Comparison of ENCODE assay signal across 17 cellular contexts in genomic region chr3:184328516-184328915, GRCh38. TPM values are rescaled to one million over a fixed set of nuclear protein-coding genes. Genes with fewer than 3 reads are reported as not detected.
DNase-seq lines count a peak whose midpoint lies in the region; ATAC-seq, FAIRE-seq and TF ChIP-seq lines count a peak whose summit lies in the region.
"Had no signal": no experiment of that assay in that cellular context is flagged by ENCODE, and none has a peak within 500 bp of the region (broad histone marks: within the 10 kb centered on the region; RNA-seq: fewer than 3 reads in every experiment).

No MANE protein-coding gene starts in this region.

- no peaks in the 10 kb centered on the region for H3K27me3 Mint-ChIP-seq in activated T-cell treated with anti-CD3 and anti-CD28 coated beads, Interleukin-2, amount 50 U/mL, for 24 hours
- H3K27me3 Mint-ChIP-seq in HFFc6 (ENCODE audit: insufficient read depth) = peaks cover 15% of the 10 kb centered on the region
- H3K27me3 Mint-ChIP-seq in activated naive CD8-positive, alpha-beta T cell treated with anti-CD3 and anti-CD28 coated beads, Interleukin-2, amount 50 U/mL, for 24 hours = no peaks in the 10 kb centered on the region
- H3K27me3 Mint-ChIP-seq in endodermal cell (ENCODE audit: insufficient read depth) = no peaks in the 10 kb centered on the region

- 63 to 64% methylated on average over 3 of the region's 3 CpGs for WGBS in endodermal cell (ENCODE audit: insufficient coverage in 1 of 2, insufficient read length in 1 of 2), 2 experiments

- H3K4me3 Mint-ChIP-seq in activated T-cell treated with anti-CD3 and anti-CD28 coated beads, Interleukin-2, amount 50 U/mL, for 24 hours = no peak overlapping the region
- H3K4me3 Mint-ChIP-seq in HFFc6 (no peak overlapping the region), endodermal cell (no peak overlapping the region)
- no peak overlapping the region for H3K4me3 Mint-ChIP-seq in activated naive CD8-positive, alpha-beta T cell treated with anti-CD3 and anti-CD28 coated beads, Interleukin-2, amount 50 U/mL, for 24 hours
- H3K4me3 Mint-ChIP-seq in stimulated activated effector memory CD8-positive, alpha-beta T cell treated with anti-CD3 and anti-CD28 coated beads, Interleukin-12 subunit alpha, Interleukin-12 subunit beta, amount 100 ng/mL, for 72 hours = no peak overlapping the region
- H3K4me3 Mint-ChIP-seq: GM23338 had no signal

- H3K4me1 ChIP-seq in endodermal cell (ENCODE audit: control insufficient read depth, insufficient read depth, low read length) = no peaks in the 10 kb centered on the region

- FAIRE-seq in H54 (lab: Jason Lieb, UNC) = no peak
- FAIRE-seq: A204.1 had no signal

- H3K4me1 Mint-ChIP-seq in activated T-cell treated with anti-CD3 and anti-CD28 coated beads, Interleukin-2, amount 50 U/mL, for 24 hours (ENCODE audit: low read depth) = peaks cover 70% of the 10 kb centered on the region
- peaks cover 64% of the 10 kb centered on the region for H3K4me1 Mint-ChIP-seq in HFFc6 (ENCODE audit: low read depth)
- H3K4me1 Mint-ChIP-seq in activated naive CD8-positive, alpha-beta T cell treated with anti-CD3 and anti-CD28 coated beads, Interleukin-2, amount 50 U/mL, for 24 hours = peaks cover 57% of the 10 kb centered on the region
- H3K4me1 Mint-ChIP-seq in stimulated activated effector memory CD8-positive, alpha-beta T cell treated with anti-CD3 and anti-CD28 coated beads, Interleukin-12 subunit alpha, Interleukin-12 subunit beta, amount 100 ng/mL, for 72 hours = peaks cover 65% of the 10 kb centered on the region
- no peaks in the 10 kb centered on the region for H3K4me1 Mint-ChIP-seq in endodermal cell
- H3K4me1 Mint-ChIP-seq: GM23338 had no signal

- H3K27me3 ChIP-seq in endodermal cell (ENCODE audit: control insufficient read depth, insufficient read depth, low read length, poor library complexity, severe bottlenecking) = no peaks in the 10 kb centered on the region

- no peak for ATAC-seq in activated naive CD8-positive, alpha-beta T cell treated with anti-CD3 and anti-CD28 coated beads, Interleukin-2, amount 50 U/mL, for 24 hours
- ATAC-seq in stimulated activated effector memory CD8-positive, alpha-beta T cell treated with anti-CD3 and anti-CD28 coated beads, Interleukin-12 subunit alpha, Interleukin-12 subunit beta, amount 100 ng/mL, for 72 hours = no peak
- ATAC-seq: GM23338 had no signal

- peaks cover 98% of the 10 kb centered on the region for H3K36me3 ChIP-seq in endodermal cell (ENCODE audit: control insufficient read depth, insufficient read depth, low read length)

- TF ChIP-seq CTCF in HFFc6 (IDR thresholded peaks at IDR 0.05) = no peak
- no peak for TF ChIP-seq CTCF in endodermal cell (conservative IDR thresholded peaks at IDR 0.05)

- H3K27ac ChIP-seq in endodermal cell (ENCODE audit: low read depth, low read length) = no peak overlapping the region
- H3K27ac ChIP-seq: PC-9 had no signal

- peak overlapping the region; percentile 42 for H3K27ac Mint-ChIP-seq in activated T-cell treated with anti-CD3 and anti-CD28 coated beads, Interleukin-2, amount 50 U/mL, for 24 hours
- peak overlapping the region; percentile 57 for H3K27ac Mint-ChIP-seq in HFFc6
- peak overlapping the region; percentile 81 for H3K27ac Mint-ChIP-seq in activated naive CD8-positive, alpha-beta T cell treated with anti-CD3 and anti-CD28 coated beads, Interleukin-2, amount 50 U/mL, for 24 hours
- peak overlapping the region; percentile 89 for H3K27ac Mint-ChIP-seq in stimulated activated effector memory CD8-positive, alpha-beta T cell treated with anti-CD3 and anti-CD28 coated beads, Interleukin-12 subunit alpha, Interleukin-12 subunit beta, amount 100 ng/mL, for 72 hours
- no peak overlapping the region for H3K27ac Mint-ChIP-seq in endodermal cell
- H3K27ac Mint-ChIP-seq: GM23338 had no signal

- H3K9ac ChIP-seq in endodermal cell (ENCODE audit: extremely low read depth, low read length, poor library complexity, severe bottlenecking) = no peak overlapping the region

- no peak for TF ChIP-seq POLR2A in H54 (IDR thresholded peaks at IDR 0.05; ENCODE audit: low read depth, low read length)

- H3K9me3 Mint-ChIP-seq in activated T-cell treated with anti-CD3 and anti-CD28 coated beads, Interleukin-2, amount 50 U/mL, for 24 hours = no peaks in the 10 kb centered on the region
- H3K9me3 Mint-ChIP-seq in HFFc6 = no peaks in the 10 kb centered on the region
- H3K9me3 Mint-ChIP-seq in activated naive CD8-positive, alpha-beta T cell treated with anti-CD3 and anti-CD28 coated beads, Interleukin-2, amount 50 U/mL, for 24 hours = no peaks in the 10 kb centered on the region
- no peaks in the 10 kb centered on the region for H3K9me3 Mint-ChIP-seq in stimulated activated effector memory CD8-positive, alpha-beta T cell treated with anti-CD3 and anti-CD28 coated beads, Interleukin-12 subunit alpha, Interleukin-12 subunit beta, amount 100 ng/mL, for 72 hours
- no peaks in the 10 kb centered on the region for H3K9me3 Mint-ChIP-seq in endodermal cell
- H3K9me3 Mint-ChIP-seq: GM23338 had no signal

- H3K4me3 ChIP-seq in endodermal cell (ENCODE audit: low read length) = no peak overlapping the region
- H3K4me3 ChIP-seq: GM23338, PC-9 had no signal

- no peak for DNase-seq in activated T-cell treated with anti-CD3 and anti-CD28 coated beads, Interleukin-2, amount 50 U/mL, for 24 hours
- DNase-seq in activated T-cell treated with anti-CD3 and anti-CD28 coated beads for 4 hours (no peak), HFFc6 (no peak), H54 (ENCODE audit: insufficient read length, low spot score) (no peak), cerebellum (ENCODE audit: low spot score) (no peak), endodermal cell (no peak)
- DNase-seq in activated naive CD8-positive, alpha-beta T cell treated with anti-CD3 and anti-CD28 coated beads, Interleukin-2, amount 50 U/mL, for 24 hours = no peak
- no peak for DNase-seq in stimulated activated effector memory CD8-positive, alpha-beta T cell treated with anti-CD3 and anti-CD28 coated beads, Interleukin-12 subunit alpha, Interleukin-12 subunit beta, amount 100 ng/mL, for 72 hours (ENCODE audit: low spot score in 2 of 2)
- DNase-seq: DND-41, GF-D8, NCI-H1105 treated with DMSO at 0.1 percent for 48 hours, NCI-H187, NCI-H446, PC-9, Right ventricle myocardium superior had no signal

- H3K9me3 ChIP-seq in endodermal cell (ENCODE audit: control insufficient read depth, low read length) = no peaks in the 10 kb centered on the region

- peaks cover 100% of the 10 kb centered on the region for H3K36me3 Mint-ChIP-seq in activated T-cell treated with anti-CD3 and anti-CD28 coated beads, Interleukin-2, amount 50 U/mL, for 24 hours (ENCODE audit: low read depth)
- peaks cover 88% of the 10 kb centered on the region for H3K36me3 Mint-ChIP-seq in HFFc6 (ENCODE audit: low read depth)
- peaks cover 93% of the 10 kb centered on the region for H3K36me3 Mint-ChIP-seq in activated naive CD8-positive, alpha-beta T cell treated with anti-CD3 and anti-CD28 coated beads, Interleukin-2, amount 50 U/mL, for 24 hours (ENCODE audit: low read depth)
- H3K36me3 Mint-ChIP-seq in stimulated activated effector memory CD8-positive, alpha-beta T cell treated with anti-CD3 and anti-CD28 coated beads, Interleukin-12 subunit alpha, Interleukin-12 subunit beta, amount 100 ng/mL, for 72 hours = peaks cover 99% of the 10 kb centered on the region
- H3K36me3 Mint-ChIP-seq in endodermal cell (ENCODE audit: low read depth) = peaks cover 95% of the 10 kb centered on the region

RNA-seq across cellular contexts. Expression of gene FAM131A, which starts 8.9 kb away (rescaled TPM):
- total RNA-seq in HFFc6 (2021; fragmentation: NEBNext Ultra II Directional; extraction: Animal tissue kit (Norgen Biotek cat#: 25700)) = 10 to 100 TPM; 11.2 to 13.6 (median 11.9) TPM
- total RNA-seq in cerebellum (28.6 TPM), endodermal cell (10 to 100 TPM; 18.3 to 24.1 TPM)
- 28.0 TPM for polyA plus RNA-seq in endodermal cell (2013, experiment 1 of 2)
- polyA plus RNA-seq in endodermal cell (2013, experiment 2 of 2) = 25.5 TPM

RNA-seq across cellular contexts. Expression of gene EIF4G1, which starts 14.1 kb away (rescaled TPM):
- total RNA-seq in HFFc6 (2021; fragmentation: NEBNext Ultra II Directional; extraction: Animal tissue kit (Norgen Biotek cat#: 25700)) = 100 to 1,000 TPM; 522 to 605 (median 559) TPM
- total RNA-seq in cerebellum (83.3 TPM), endodermal cell (100 to 1,000 TPM; 408 to 475 TPM)
- polyA plus RNA-seq in endodermal cell (2013, experiment 1 of 2) = 196 TPM
- 206 TPM for polyA plus RNA-seq in endodermal cell (2013, experiment 2 of 2)

RNA-seq across cellular contexts. Expression of gene PSMD2, which starts 29.5 kb away (rescaled TPM):
- total RNA-seq in HFFc6 (2021; fragmentation: NEBNext Ultra II Directional; extraction: Animal tissue kit (Norgen Biotek cat#: 25700)) = 100 to 1,000 TPM; 620 to 777 (median 730) TPM
- total RNA-seq in cerebellum (188 TPM), endodermal cell (100 to 1,000 TPM; 332 TPM)
- polyA plus RNA-seq in endodermal cell (2013, experiment 1 of 2) = 318 TPM
- polyA plus RNA-seq in endodermal cell (2013, experiment 2 of 2) = 281 TPM

RNA-seq across cellular contexts. Expression of gene CLCN2, which starts 32.9 kb away (rescaled TPM):
- total RNA-seq in HFFc6 (2021; fragmentation: NEBNext Ultra II Directional; extraction: Animal tissue kit (Norgen Biotek cat#: 25700)) = 1 to 10 TPM; 3.4 to 5.1 (median 4.2) TPM
- total RNA-seq in cerebellum (16.0 TPM), endodermal cell (10 to 100 TPM; 32.4 to 38.4 TPM)
- polyA plus RNA-seq in endodermal cell (2013, experiment 1 of 2) = 27.9 TPM
- 23.3 TPM for polyA plus RNA-seq in endodermal cell (2013, experiment 2 of 2)

RNA-seq across cellular contexts. Expression of gene POLR2H, which starts 33.0 kb away (rescaled TPM):
- 10 to 100 TPM; 45.4 to 68.6 (median 50.1) TPM for total RNA-seq in HFFc6 (2021; fragmentation: NEBNext Ultra II Directional; extraction: Animal tissue kit (Norgen Biotek cat#: 25700))
- total RNA-seq in cerebellum = 32.5 TPM
- total RNA-seq in endodermal cell = 100 to 1,000 TPM in 1 of 2 donors, 10 to 100 TPM in 1; 95.9 to 117 TPM
- polyA plus RNA-seq in endodermal cell (2013, experiment 1 of 2) = 119 TPM
- polyA plus RNA-seq in endodermal cell (2013, experiment 2 of 2) = 99.0 TPM
